Comparison of ENCODE assay signal across 8 cellular contexts in genomic region chr3:177554900-177555759, GRCh38.
DNase-seq lines count a peak whose midpoint lies in the region; ATAC-seq and TF ChIP-seq lines count a peak whose summit lies in the region.

No MANE protein-coding gene starts in this region.

- H3K36me3 ChIP-seq in HUES6 (ENCODE audit: control insufficient read depth, insufficient read depth, low read length) (no peaks in the 10 kb centered on the region), adipocyte (ENCODE audit: control insufficient read depth, insufficient read depth, low read length, severe bottlenecking) (no peaks in the 10 kb centered on the region)

- H3K9me3 ChIP-seq in HUES6 (ENCODE audit: control insufficient read depth, insufficient read depth, low read depth, low read length) (no peaks in the 10 kb centered on the region), adipocyte (ENCODE audit: control insufficient read depth, low read length) (no peaks in the 10 kb centered on the region)

- H3K27ac ChIP-seq in HUES6 (ENCODE audit: low read depth, low read length) = 0 out of 2 replicates have a peak overlapping the region, but pooled peaks have one; percentile 13

- H3K9ac ChIP-seq in HUES6 (ENCODE audit: low read length) (no peak overlapping the region), adipocyte (ENCODE audit: low read length) (peak overlapping the region; percentile 28)

- no peak for TF ChIP-seq CTCF in AG09319 (IDR thresholded peaks at IDR 0.05; ENCODE audit: low read depth, low read length)

- no peak overlapping the region for H3K4me3 ChIP-seq in HUES6 (ENCODE audit: low read depth, low read length)
- H3K4me3 ChIP-seq in adipocyte (ENCODE audit: low read length) = peak overlapping the region; percentile 51

- H3K4me1 ChIP-seq in HUES6 (ENCODE audit: control insufficient read depth, insufficient read depth, low read length) (peaks cover 22% of the 10 kb centered on the region), adipocyte (ENCODE audit: control insufficient read depth, insufficient read depth, low read length) (peaks cover 28% of the 10 kb centered on the region)

- no peaks in the 10 kb centered on the region for H3K27me3 ChIP-seq in HUES6 (ENCODE audit: control insufficient read depth, insufficient read depth, low read length)
- H3K27me3 ChIP-seq in adipocyte (replicated peaks; ENCODE audit: control insufficient read depth, insufficient read depth, low read length) = no peaks in the 10 kb centered on the region

- DNase-seq in AG09319 (ENCODE audit: extremely low read depth, low read depth) (peak; percentile 56), adipocyte (ENCODE audit: low read depth) (peak; percentile 69), iris pigment epithelial cell (ENCODE audit: low read depth) (peak; percentile 81), RKO (ENCODE audit: low spot score) (no peak), NCI-H1930 (lab: John Stamatoyannopoulos, UW) (no peak)

- ATAC-seq in HG02588 (IDR thresholded peaks at IDR 0.05; ENCODE audit: unreplicated experiment) = no peak
- no peak for ATAC-seq in GM18517 (IDR thresholded peaks at IDR 0.05; ENCODE audit: unreplicated experiment)

Comparison
In these comparisons a context has a peak if more than half of its experiments do, and no peak if none do; other contexts are left out.
1. DNase-seq: peak in AG09319 (single experiment), adipocyte (single experiment) and iris pigment epithelial cell (single experiment); none in RKO (single experiment) and NCI-H1930 (0 of 2).